8 cellular contexts compared by ENCODE assay signal in genomic region chr19:7098701-7099596, GRCh38. TPM values are rescaled to one million over a fixed set of nuclear protein-coding genes. Genes with fewer than 3 reads are reported as not detected.
DNase-seq lines count a peak whose midpoint lies in the region; ATAC-seq, FAIRE-seq and TF ChIP-seq lines count a peak whose summit lies in the region.

No MANE protein-coding gene starts in this region.

- H3K79me2 ChIP-seq in OCI-LY3 (ENCODE audit: low read length) (no peaks in the 10 kb centered on the region), endothelial cell of umbilical vein (ENCODE audit: control insufficient read depth, insufficient read depth, low read length) (no peaks in the 10 kb centered on the region)

- DNase-seq in DMS 273 (lab: John Stamatoyannopoulos, UW; ENCODE audit: unreplicated experiment) (peak; percentile 99), HuH-7 (ENCODE audit: low spot score) (peak; percentile 70), activated T-cell treated with anti-CD3 and anti-CD28 coated beads for 1 hour (ENCODE audit: low read depth) (peak; percentile 84), endothelial cell of umbilical vein (ENCODE audit: low read depth, low spot score) (peak; percentile 92), middle frontal gyrus (ENCODE audit: extremely low spot score, low spot score) (peak; percentile 67)
- DNase-seq in stimulated activated CD8-positive, alpha-beta memory T cell treated with anti-CD3 and anti-CD28 coated beads, Interleukin-15, amount 100 ng/mL, for 48 hours (ENCODE audit: low read depth in 2 of 2): peak; percentile 82 to 88

- H3K27ac ChIP-seq in OCI-LY3 (ENCODE audit: low read length) (peak overlapping the region; percentile 61), endothelial cell of umbilical vein (ENCODE audit: insufficient read depth, low read depth, low read length) (peak overlapping the region; percentile 66)

- POLR2A ChIA-PET in endothelial cell of umbilical vein (lab: Charles Lee): interaction anchor here (0.5 to 1.2 kb wide), 9 partner anchors 18 to 672 kb away, joined by 4 to 15 read pairs (median 6); partner anchors contain the start of gene ZNF557

- H4K20me1 ChIP-seq in OCI-LY3 (ENCODE audit: insufficient read depth, low read length): no peaks in the 10 kb centered on the region
- H4K20me1 ChIP-seq in endothelial cell of umbilical vein (replicated peaks; ENCODE audit: control insufficient read depth, extremely low read depth, insufficient read depth, low read length): no peaks in the 10 kb centered on the region

- H3K36me3 ChIP-seq in OCI-LY3 (replicated peaks; ENCODE audit: low read depth, low read length) (peaks cover 10% of the 10 kb centered on the region), endothelial cell of umbilical vein (ENCODE audit: control insufficient read depth in 2 of 2, extremely low read depth in 1 of 2, insufficient read depth in 2 of 2, low read length in 2 of 2) (no peaks in the 10 kb centered on the region)

- intact Hi-C loops in endothelial cell of umbilical vein (cut with micrococcal nuclease): loop anchor here (1.0 kb wide), 1 partner anchor 30 kb away; the partner anchor contains the start of gene ZNF557

- BruUV-seq in endothelial cell of umbilical vein (replicated peaks; lab: Mats Ljungman, UMichigan): TSS peak; percentile 68

- H3K4me3 ChIP-seq in OCI-LY3 (ENCODE audit: low read length) (peak overlapping the region; percentile 79), endothelial cell of umbilical vein (replicated peaks in 1 of 3; ENCODE audit: insufficient read depth in 1 of 3, low read depth in 1 of 3, low read length in 3 of 3) (peak overlapping the region; percentile 40 to 75 (median 61))

- TF ChIP-seq CTCF in OCI-LY3 (IDR thresholded peaks at IDR 0.05; ENCODE audit: low read depth, low read length) (no peak), endothelial cell of umbilical vein (IDR thresholded peaks at IDR 0.05; ENCODE audit: extremely low read depth in 1 of 2, insufficient read depth in 1 of 2, low read depth in 1 of 2, low read length in 2 of 2) (no peak)

- CTCF ChIA-PET in endothelial cell of umbilical vein (lab: Charles Lee): interaction anchor here (0.7 to 1.5 kb wide), 12 partner anchors 27 to 972 kb away, joined by 3 to 7 read pairs (median 4); partner anchors contain the start of genes MCOLN1, TIMM44, TRAPPC5 and ZNF557

- H3K9ac ChIP-seq in OCI-LY3 (ENCODE audit: low read length): peak overlapping the region; percentile 79
- H3K9ac ChIP-seq in endothelial cell of umbilical vein (replicated peaks; ENCODE audit: extremely low read depth, insufficient read depth, low read length): peak overlapping the region; percentile 86

- ATAC-seq in GM21515 (IDR thresholded peaks at IDR 0.05; ENCODE audit: unreplicated experiment): peak; percentile 84

- TF ChIP-seq POLR2A in endothelial cell of umbilical vein (IDR thresholded peaks at IDR 0.05; ENCODE audit: low read depth, low read length): peak; percentile 56

- H3K27me3 ChIP-seq in OCI-LY3 (ENCODE audit: low read depth, low read length): no peaks in the 10 kb centered on the region
- H3K27me3 ChIP-seq in endothelial cell of umbilical vein (ENCODE audit: control insufficient read depth in 2 of 2, insufficient read depth in 2 of 2, low read length in 2 of 2): no peaks in the 10 kb centered on the region

- H3K9me3 ChIP-seq in OCI-LY3 (ENCODE audit: insufficient read depth, low read length) (peaks cover 9% of the 10 kb centered on the region; the same call in 1 of the 2 replicates), endothelial cell of umbilical vein (replicated peaks; ENCODE audit: control insufficient read depth, insufficient read depth, low read length) (no peaks in the 10 kb centered on the region)

- dilution Hi-C loops in endothelial cell of umbilical vein (cut with MboI; ENCODE audit: extremely low pct_ligation_motif_present, low sequenced_read_pairs): no loop called here

- FAIRE-seq in endothelial cell of umbilical vein (lab: Jason Lieb, UNC): peak; percentile 97

- no peaks in the 10 kb centered on the region for H3K9me1 ChIP-seq in endothelial cell of umbilical vein (replicated peaks; ENCODE audit: control insufficient read depth, extremely low read depth, insufficient read depth, low read length)

- H3K4me1 ChIP-seq in OCI-LY3 (ENCODE audit: low read length): peaks cover 11% of the 10 kb centered on the region
- peaks cover 3% of the 10 kb centered on the region for H3K4me1 ChIP-seq in endothelial cell of umbilical vein (ENCODE audit: control insufficient read depth, extremely low read depth, insufficient read depth, low read length)

- peak overlapping the region; percentile 77 for H3K4me2 ChIP-seq in OCI-LY3 (ENCODE audit: low read length)
- peak overlapping the region; percentile 53 for H3K4me2 ChIP-seq in endothelial cell of umbilical vein (ENCODE audit: insufficient read depth, low read length)

- peak overlapping the region; percentile 51 for H2AFZ ChIP-seq in OCI-LY3 (ENCODE audit: low read depth, low read length)
- H2AFZ ChIP-seq in endothelial cell of umbilical vein (ENCODE audit: low read depth, low read length): peak overlapping the region; percentile 91

TF ChIP-seq in endothelial cell of umbilical vein, 7 proteins besides CTCF, POLR2A, EP300 and RAD21:
- TF ChIP-seq, protein P1, sequence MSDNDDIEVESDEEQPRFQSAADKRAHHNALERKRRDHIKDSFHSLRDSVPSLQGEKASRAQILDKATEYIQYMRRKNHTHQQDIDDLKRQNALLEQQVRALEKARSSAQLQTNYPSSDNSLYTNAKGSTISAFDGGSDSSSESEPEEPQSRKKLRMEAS (IDR thresholded peaks at IDR 0.05; ENCODE audit: insufficient read depth, insufficient read length): peak; percentile 3
- no peak for TF ChIP-seq FOS (IDR thresholded peaks at IDR 0.05; ENCODE audit: borderline replicate concordance, insufficient read depth, low read length)
- no peak for TF ChIP-seq EZH2 (IDR thresholded peaks at IDR 0.05; ENCODE audit: borderline replicate concordance, low read depth, low read length, severe bottlenecking)
- no peak for TF ChIP-seq GATA2 (IDR thresholded peaks at IDR 0.05; ENCODE audit: insufficient read depth, insufficient read length, low read depth, low read length)
- no peak for TF ChIP-seq MYC (IDR thresholded peaks at IDR 0.05; ENCODE audit: low read depth, low read length)
- TF ChIP-seq JUN (IDR thresholded peaks at IDR 0.05; ENCODE audit: borderline replicate concordance, insufficient read depth, insufficient read length, low read depth): no peak
- TF ChIP-seq POLR2AphosphoS5 (IDR thresholded peaks at IDR 0.05; ENCODE audit: insufficient read depth, low read depth, low read length): peak; percentile 68

RNA-seq across cellular contexts. Expression of gene ZNF557, which starts 29.4 kb away (rescaled TPM):
- total RNA-seq in endothelial cell of umbilical vein: 8.0 and 9.1 TPM in 2 replicates
- polyA plus RNA-seq in endothelial cell of umbilical vein: 1.7 and 1.9 TPM in 2 replicates
- 2.1 and 2.5 TPM in 2 replicates for polyA plus RNA-seq in endothelial cell of umbilical vein (2011; cell fraction: cytosol; rRNA removed)
- polyA plus RNA-seq in endothelial cell of umbilical vein (2011; cell fraction: nucleus; rRNA removed): 4.6 and 5.0 TPM in 2 replicates
- polyA plus RNA-seq in endothelial cell of umbilical vein (2012): 2.8 and 3.9 TPM in 2 replicates
- 12.3 and 13.2 TPM in 2 replicates for polyA minus RNA-seq in endothelial cell of umbilical vein
- polyA minus RNA-seq in endothelial cell of umbilical vein (2011; cell fraction: cytosol; rRNA and poly(A)+ RNA removed): 13.3 TPM
- polyA minus RNA-seq in endothelial cell of umbilical vein (2011; cell fraction: nucleus; rRNA and poly(A)+ RNA removed): 7.8 and 11.6 TPM in 2 replicates

RNA-seq across cellular contexts. Expression of gene MBD3L3, which starts 40.5 kb away (rescaled TPM):
- total RNA-seq in endothelial cell of umbilical vein: not detected in 2 replicates
- not detected in 2 replicates for polyA plus RNA-seq in endothelial cell of umbilical vein
- polyA plus RNA-seq in endothelial cell of umbilical vein (2011; cell fraction: cytosol; rRNA removed): not detected in 2 replicates
- polyA plus RNA-seq in endothelial cell of umbilical vein (2011; cell fraction: nucleus; rRNA removed): not detected in 2 replicates
- not detected in 2 replicates for polyA plus RNA-seq in endothelial cell of umbilical vein (2012)
- not detected in 2 replicates for polyA minus RNA-seq in endothelial cell of umbilical vein
- polyA minus RNA-seq in endothelial cell of umbilical vein (2011; cell fraction: cytosol; rRNA and poly(A)+ RNA removed): not detected
- not detected in 2 replicates for polyA minus RNA-seq in endothelial cell of umbilical vein (2011; cell fraction: nucleus; rRNA and poly(A)+ RNA removed)

RNA-seq across cellular contexts. Expression of gene MBD3L2, which starts 49.8 kb away (rescaled TPM):
- not detected in 2 replicates for total RNA-seq in endothelial cell of umbilical vein
- not detected in 2 replicates for polyA plus RNA-seq in endothelial cell of umbilical vein
- not detected in 2 replicates for polyA plus RNA-seq in endothelial cell of umbilical vein (2011; cell fraction: cytosol; rRNA removed)
- not detected in 2 replicates for polyA plus RNA-seq in endothelial cell of umbilical vein (2011; cell fraction: nucleus; rRNA removed)
- not detected in 2 replicates for polyA plus RNA-seq in endothelial cell of umbilical vein (2012)
- polyA minus RNA-seq in endothelial cell of umbilical vein: not detected in 2 replicates
- not detected for polyA minus RNA-seq in endothelial cell of umbilical vein (2011; cell fraction: cytosol; rRNA and poly(A)+ RNA removed)
- polyA minus RNA-seq in endothelial cell of umbilical vein (2011; cell fraction: nucleus; rRNA and poly(A)+ RNA removed): not detected in 2 replicates

RNA-seq across cellular contexts. Expression of gene MBD3L4, which starts 59.0 kb away (rescaled TPM):
- not detected in 2 replicates for total RNA-seq in endothelial cell of umbilical vein
- polyA plus RNA-seq in endothelial cell of umbilical vein: not detected in 2 replicates
- not detected in 2 replicates for polyA plus RNA-seq in endothelial cell of umbilical vein (2011; cell fraction: cytosol; rRNA removed)
- polyA plus RNA-seq in endothelial cell of umbilical vein (2011; cell fraction: nucleus; rRNA removed): not detected in 2 replicates
- polyA plus RNA-seq in endothelial cell of umbilical vein (2012): not detected in 2 replicates
- not detected in 2 replicates for polyA minus RNA-seq in endothelial cell of umbilical vein
- polyA minus RNA-seq in endothelial cell of umbilical vein (2011; cell fraction: cytosol; rRNA and poly(A)+ RNA removed): not detected
- polyA minus RNA-seq in endothelial cell of umbilical vein (2011; cell fraction: nucleus; rRNA and poly(A)+ RNA removed): not detected in 2 replicates

Comparison
In these comparisons a context has a peak if more than half of its experiments do, and no peak if none do; other contexts are left out.
1. Peak in every context shown above with its lines: DNase-seq, ATAC-seq, H3K4me3 ChIP-seq and H3K27ac ChIP-seq.